In the genomic region with DNA sequence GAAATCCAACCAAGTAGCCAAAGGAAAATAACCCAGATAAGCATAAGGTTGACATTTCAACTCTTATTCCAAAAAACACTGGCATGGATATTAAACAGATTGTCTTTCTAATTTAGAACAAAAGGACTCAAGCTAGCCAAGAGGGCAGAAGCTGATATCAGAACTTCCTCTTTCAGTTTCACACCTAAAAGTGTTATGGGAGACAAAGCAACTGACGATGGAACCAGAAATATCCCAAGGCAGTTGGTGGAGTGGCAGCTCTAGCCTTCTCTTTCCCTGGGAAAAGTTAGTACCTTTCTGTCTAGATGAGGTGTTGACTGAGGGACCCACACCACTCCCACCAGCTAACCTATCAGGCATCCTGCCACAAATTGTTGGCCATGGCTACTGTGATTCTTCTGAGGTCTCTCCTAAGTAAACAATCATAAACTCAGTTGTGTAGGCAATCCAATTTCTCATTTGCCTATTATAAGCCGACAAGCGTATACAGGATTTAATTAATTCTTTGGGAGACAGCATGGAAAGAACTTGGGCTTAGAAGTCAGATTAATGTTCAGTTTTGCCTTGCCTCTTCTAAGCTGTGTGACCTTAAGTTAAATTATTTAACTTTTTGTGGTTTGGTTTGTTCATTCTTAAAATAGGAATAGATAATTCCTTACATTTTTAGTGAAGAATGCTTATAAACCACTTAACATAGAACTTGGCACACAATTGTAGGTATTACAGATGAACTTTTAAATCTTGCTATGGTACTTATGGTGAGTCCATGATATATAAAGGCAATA, we compare ENCODE assay signal across 12 cellular contexts.
DNase-seq lines count a peak whose midpoint lies in the region; ATAC-seq, FAIRE-seq and TF ChIP-seq lines count a peak whose summit lies in the region.
"Had no signal": no experiment of that assay in that cellular context is flagged by ENCODE, and none has a peak within 500 bp of the region (broad histone marks: within the 10 kb centered on the region; RNA-seq: fewer than 3 reads in every experiment).

No MANE protein-coding gene starts in this region.

- peak overlapping the region; percentile 31 for H3K27ac Mint-ChIP-seq in osteocyte (ENCODE audit: unreplicated experiment)
- H3K27ac Mint-ChIP-seq in activated T-helper 17 cell treated with anti-CD3 and anti-CD28 coated beads, Interleukin-2, amount 50 U/mL, for 72 hours: no peak overlapping the region

- no peaks in the 10 kb centered on the region for H3K27me3 ChIP-seq in GM12878 (replicated peaks in 1 of 2; ENCODE audit: control insufficient read depth in 2 of 2, insufficient read depth in 2 of 2, low read length in 1 of 2)
- H3K27me3 ChIP-seq: foreskin keratinocyte had no signal

- H3K4me2 ChIP-seq in GM12878 (ENCODE audit: control insufficient read depth, insufficient read depth): no peak overlapping the region

- SMC1A ChIA-PET in GM12878 (lab: Charles Lee; ENCODE audit: uncharacterized antibody, unreplicated experiment): no interaction called here

- CTCF ChIA-PET in GM12878 (lab: Yijun Ruan, JAX): interaction anchor here (0.8 kb wide), 1 partner anchor 80 kb away, joined by 3 read pairs; no protein-coding TSS in a partner anchor

- in situ Hi-C loops in GM12878 (cut with MboI): no loop called here

- ATAC-seq in GM18858 (IDR thresholded peaks at IDR 0.05; ENCODE audit: unreplicated experiment) (peak; percentile 59), HG03432 (IDR thresholded peaks at IDR 0.05; ENCODE audit: unreplicated experiment) (peak; percentile 59), GM12878 (peak; percentile 66)
- ATAC-seq in activated T-helper 17 cell treated with anti-CD3 and anti-CD28 coated beads, Interleukin-2, amount 50 U/mL, for 72 hours (replicated peaks): no peak
- ATAC-seq: foreskin keratinocyte had no signal

- H3K36me3 Mint-ChIP-seq in osteocyte (ENCODE audit: unreplicated experiment): no peaks in the 10 kb centered on the region
- H3K36me3 Mint-ChIP-seq in activated T-helper 17 cell treated with anti-CD3 and anti-CD28 coated beads, Interleukin-2, amount 50 U/mL, for 72 hours (ENCODE audit: low read depth): no peaks in the 10 kb centered on the region

- no peaks in the 10 kb centered on the region for H4K20me1 ChIP-seq in GM12878 (ENCODE audit: control insufficient read depth, insufficient read depth)

- intact Hi-C loops in GM12878 (cut with micrococcal nuclease; ENCODE audit: unreplicated experiment): no loop called here

- RAD21 ChIA-PET in GM12878 (lab: Charles Lee; ENCODE audit: unreplicated experiment): no interaction called here

- TF ChIP-seq POLR2A in GM12878 (IDR thresholded peaks at IDR 0.05; ENCODE audit: low read depth, low read length): no peak

- no peak for TF ChIP-seq RAD21 in GM12878 (IDR thresholded peaks at IDR 0.05; ENCODE audit: insufficient read depth, low read depth, low read length)

- H3K4me3 Mint-ChIP-seq in osteocyte (ENCODE audit: unreplicated experiment): no peak overlapping the region
- H3K4me3 Mint-ChIP-seq in activated T-helper 17 cell treated with anti-CD3 and anti-CD28 coated beads, Interleukin-2, amount 50 U/mL, for 72 hours: no peak overlapping the region

- TF ChIP-seq CTCF in GM12878 (IDR thresholded peaks at IDR 0.05 in 2 of 3, conservative IDR thresholded peaks at IDR 0.05 in 1 of 3; ENCODE audit: control insufficient read depth in 2 of 3, extremely low read depth in 1 of 3, insufficient read depth in 1 of 3, low read depth in 3 of 3, low read length in 3 of 3) (no peak), osteocyte (IDR thresholded peaks at IDR 0.05) (no peak)

- no peaks in the 10 kb centered on the region for H3K9me3 Mint-ChIP-seq in osteocyte (ENCODE audit: unreplicated experiment)
- H3K9me3 Mint-ChIP-seq in activated T-helper 17 cell treated with anti-CD3 and anti-CD28 coated beads, Interleukin-2, amount 50 U/mL, for 72 hours: no peaks in the 10 kb centered on the region

- no peak for TF ChIP-seq EP300 in GM12878 (IDR thresholded peaks at IDR 0.05; ENCODE audit: borderline replicate concordance in 1 of 2, control insufficient read depth in 1 of 2, low read depth in 2 of 2, low read length in 2 of 2)

- no TSS peak for BruUV-seq in GM12878 (replicated peaks; lab: Mats Ljungman, UMichigan)

- H3K4me3 ChIP-seq in GM12878: no peak overlapping the region

- peaks cover 6% of the 10 kb centered on the region for H3K4me1 ChIP-seq in GM12878 (ENCODE audit: control insufficient read depth, insufficient read depth, low read length)
- H3K4me1 ChIP-seq: foreskin keratinocyte had no signal

- WGBS in GM12878 (ENCODE audit: insufficient coverage, insufficient replicate concordance, low lambda C conversion rate, missing lambda C conversion rate): 65% methylated on average over 3 of the region's 3 CpGs

- H3K79me2 ChIP-seq in GM12878 (ENCODE audit: control insufficient read depth, insufficient read depth, low read length): no peaks in the 10 kb centered on the region

- H3K9me3 ChIP-seq in GM12878 (replicated peaks; ENCODE audit: control insufficient read depth, insufficient read depth, low read length): no peaks in the 10 kb centered on the region

- H3K4me1 Mint-ChIP-seq in osteocyte (ENCODE audit: unreplicated experiment): peaks cover 17% of the 10 kb centered on the region
- no peaks in the 10 kb centered on the region for H3K4me1 Mint-ChIP-seq in activated T-helper 17 cell treated with anti-CD3 and anti-CD28 coated beads, Interleukin-2, amount 50 U/mL, for 72 hours

- no peaks in the 10 kb centered on the region for H3K36me3 ChIP-seq in GM12878 (ENCODE audit: control insufficient read depth in 2 of 2, insufficient read depth in 2 of 2, low read length in 1 of 2)

- H3K27ac ChIP-seq in GM12878 (ENCODE audit: control insufficient read depth, insufficient read depth): no peak overlapping the region
- H3K27ac ChIP-seq: foreskin keratinocyte had no signal

- H3K27me3 Mint-ChIP-seq in osteocyte (ENCODE audit: unreplicated experiment): no peaks in the 10 kb centered on the region
- no peaks in the 10 kb centered on the region for H3K27me3 Mint-ChIP-seq in activated T-helper 17 cell treated with anti-CD3 and anti-CD28 coated beads, Interleukin-2, amount 50 U/mL, for 72 hours

- POLR2A ChIA-PET in GM12878 (lab: Charles Lee): no interaction called here

- no peak for FAIRE-seq in GM12878 (lab: Jason Lieb, UNC)

- H2AFZ ChIP-seq in GM12878 (ENCODE audit: control insufficient read depth, low read depth, low read length): peak overlapping the region; percentile 44

- no peak overlapping the region for H3K9ac ChIP-seq in GM12878 (ENCODE audit: control insufficient read depth, insufficient read depth, low read length)

- no peak for DNase-seq in GM12878 (ENCODE audit: low read depth, low spot score)
- DNase-seq in osteocyte (ENCODE audit: extremely low spot score, unreplicated experiment): no peak
- DNase-seq in T-helper 1 cell: no peak
- no peak for DNase-seq in DMS79 (lab: John Stamatoyannopoulos, UW)
- no peak for DNase-seq in NCI-H2107 treated with DMSO at 0.1 percent for 48 hours (lab: John Stamatoyannopoulos, UW; ENCODE audit: unreplicated experiment)
- DNase-seq: activated naive CD4-positive, alpha-beta T cell; foreskin keratinocyte; NCI-H187; T-helper 9 cell had no signal

TF ChIP-seq in GM12878, 131 proteins besides CTCF, POLR2A, EP300 and RAD21 (continues in another document):
- TF ChIP-seq IKZF1 (conservative IDR thresholded peaks at IDR 0.05) (peak; percentile 34; the same call in 1 of the 2 replicates), RCOR1 (conservative IDR thresholded peaks at IDR 0.05; ENCODE audit: low read depth, low read length) (no peak), EED (IDR thresholded peaks at IDR 0.05; ENCODE audit: low read depth) (0 out of 2 replicates have a peak, but pooled peaks have one; percentile 46), SMARCA5 (IDR thresholded peaks at IDR 0.05) (no peak), E2F4 (IDR thresholded peaks at IDR 0.05; ENCODE audit: low read depth, low read length) (no peak), IKZF2 (IDR thresholded peaks at IDR 0.05) (no peak), NFIC (IDR thresholded peaks at IDR 0.05; ENCODE audit: low read depth, low read length) (0 out of 2 replicates have a peak, but pooled peaks have one; percentile 18), BACH1 (IDR thresholded peaks at IDR 0.05; ENCODE audit: borderline replicate concordance) (no peak), NFXL1 (IDR thresholded peaks at IDR 0.05; ENCODE audit: borderline replicate concordance) (no peak), EZH2 (IDR thresholded peaks at IDR 0.05; ENCODE audit: borderline replicate concordance, control insufficient read depth, low read depth, low read length) (no peak), BCL3 (IDR thresholded peaks at IDR 0.05; ENCODE audit: borderline replicate concordance, insufficient read depth, low read depth, low read length, poor library complexity, severe bottlenecking) (no peak), TCF7 (IDR thresholded peaks at IDR 0.05; ENCODE audit: borderline replicate concordance) (no peak)
- TF ChIP-seq, protein P1, sequence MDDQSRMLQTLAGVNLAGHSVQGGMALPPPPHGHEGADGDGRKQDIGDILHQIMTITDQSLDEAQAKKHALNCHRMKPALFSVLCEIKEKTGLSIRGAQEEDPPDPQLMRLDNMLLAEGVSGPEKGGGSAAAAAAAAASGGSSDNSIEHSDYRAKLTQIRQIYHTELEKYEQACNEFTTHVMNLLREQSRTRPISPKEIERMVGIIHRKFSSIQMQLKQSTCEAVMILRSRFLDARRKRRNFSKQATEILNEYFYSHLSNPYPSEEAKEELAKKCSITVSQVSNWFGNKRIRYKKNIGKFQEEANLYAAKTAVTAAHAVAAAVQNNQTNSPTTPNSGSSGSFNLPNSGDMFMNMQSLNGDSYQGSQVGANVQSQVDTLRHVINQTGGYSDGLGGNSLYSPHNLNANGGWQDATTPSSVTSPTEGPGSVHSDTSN (IDR thresholded peaks at IDR 0.05; ENCODE audit: insufficient replicate concordance, low read depth, low read length): no peak
